Comparison of ENCODE assay signal across 20 cellular contexts in the genomic region with DNA sequence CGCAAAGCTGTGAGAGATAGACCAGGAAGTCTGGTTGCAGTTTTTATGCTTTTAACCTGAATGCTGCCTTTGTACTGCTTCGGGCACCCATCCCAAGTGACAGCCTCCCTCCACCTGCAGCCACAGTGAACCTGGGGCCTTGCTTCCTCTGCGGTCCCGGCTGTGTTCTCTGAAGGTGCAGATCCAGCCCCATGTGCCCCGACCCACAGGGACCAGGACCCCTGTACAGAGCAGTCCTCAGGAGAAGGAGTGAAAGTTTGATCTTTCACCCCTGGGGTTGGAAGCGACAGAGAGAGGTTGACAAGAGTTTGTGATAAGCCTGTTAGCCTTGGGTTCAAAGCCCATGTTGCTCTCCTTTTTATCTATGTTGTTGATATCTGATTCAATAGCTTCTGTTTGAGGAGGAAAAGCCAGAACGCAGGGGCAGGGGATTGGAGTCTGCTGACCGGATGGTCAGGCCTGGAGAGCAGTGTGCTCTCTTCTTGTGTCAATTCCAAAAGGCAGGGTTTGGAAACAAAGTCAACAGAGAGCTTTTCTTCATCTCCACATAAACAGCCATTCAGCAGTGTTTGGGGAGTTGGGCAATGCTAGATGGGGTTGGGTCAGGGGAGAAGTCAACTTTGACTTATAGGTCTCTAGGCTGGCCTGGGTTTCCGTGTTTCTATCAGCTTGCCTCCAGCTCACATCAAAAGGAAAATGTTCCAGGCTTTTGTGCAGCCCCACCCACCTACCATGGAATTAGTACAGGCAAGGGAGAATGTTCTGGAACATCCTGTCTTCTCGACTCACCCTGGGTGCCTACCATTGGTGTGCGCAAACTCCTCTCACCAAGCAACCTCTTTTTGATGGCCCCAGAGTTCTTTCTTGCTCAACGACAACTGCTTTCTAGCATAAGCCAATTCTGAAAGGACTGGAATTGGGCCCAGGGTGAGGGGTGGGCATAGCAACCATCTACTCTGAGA.
"Had no signal": no experiment of that assay in that cellular context is flagged by ENCODE, and none has a peak within 500 bp of the region (broad histone marks: within the 10 kb centered on the region; RNA-seq: fewer than 3 reads in every experiment).

No MANE protein-coding gene starts in this region.

- FAIRE-seq: keratinocyte, urothelium cell line had no signal

- H3K9ac ChIP-seq: neural progenitor cell had no signal

- H3K36me3 ChIP-seq: brain microvascular endothelial cell, colonic mucosa, gastroesophageal sphincter, heart left ventricle, neural progenitor cell, prostate gland, tibial artery had no signal

- H3K4me3 ChIP-seq: colonic mucosa, gastroesophageal sphincter, heart left ventricle, lung, neural progenitor cell, prostate gland, tibial artery had no signal

- H3K27me3 ChIP-seq: brain microvascular endothelial cell, colonic mucosa, heart left ventricle, neural progenitor cell, tibial artery had no signal

- ATAC-seq: gastroesophageal sphincter; heart left ventricle; naive thymus-derived CD8-positive, alpha-beta T cell; stimulated activated effector memory CD8-positive, alpha-beta T cell treated with anti-CD3 and anti-CD28 coated beads, Interleukin-12 subunit alpha, Interleukin-12 subunit beta, amount 100 ng/mL, for 72 hours; stimulated activated naive CD8-positive, alpha-beta T cell treated with anti-CD3 and anti-CD28 coated beads, Interleukin-15, amount 100 ng/mL, for 72 hours had no signal

- H2AFZ ChIP-seq: neural progenitor cell had no signal

- H3K4me1 ChIP-seq: colonic mucosa had no signal

- H3K9me3 ChIP-seq: colonic mucosa, gastroesophageal sphincter, heart left ventricle, prostate gland, tibial artery had no signal

- H3K4me2 ChIP-seq: neural progenitor cell had no signal

- DNase-seq: activated CD4-positive, CD25-positive, alpha-beta regulatory T cell treated with anti-CD3 and anti-CD28 coated beads, Interleukin-2, amount 50 U/mL, for 72 hours; activated gamma-delta T cell treated with Interleukin-2 at 50 U/mL for 16 hours; activated T-cell treated with anti-CD3 and anti-CD28 coated beads, Interleukin-2, amount 50 U/mL, for 1 hour; aorta; brain microvascular endothelial cell; colonic mucosa; heart left ventricle; naive thymus-derived CD8-positive, alpha-beta T cell; stimulated activated CD4-positive, alpha-beta T cell treated with anti-CD3 and anti-CD28 coated beads, Interleukin-2, amount 100 ng/mL, for 24 hours; stimulated activated naive CD8-positive, alpha-beta T cell treated with anti-CD3 and anti-CD28 coated beads, Interleukin-15, amount 100 ng/mL, for 72 hours had no signal

- H3K27ac ChIP-seq: brain microvascular endothelial cell, colonic mucosa, epithelial cell of prostate, gastroesophageal sphincter, heart left ventricle, neural progenitor cell, prostate gland, tibial artery, VCaP had no signal
